ENCODE assay signal across 1 cellular context in the genomic region with DNA sequence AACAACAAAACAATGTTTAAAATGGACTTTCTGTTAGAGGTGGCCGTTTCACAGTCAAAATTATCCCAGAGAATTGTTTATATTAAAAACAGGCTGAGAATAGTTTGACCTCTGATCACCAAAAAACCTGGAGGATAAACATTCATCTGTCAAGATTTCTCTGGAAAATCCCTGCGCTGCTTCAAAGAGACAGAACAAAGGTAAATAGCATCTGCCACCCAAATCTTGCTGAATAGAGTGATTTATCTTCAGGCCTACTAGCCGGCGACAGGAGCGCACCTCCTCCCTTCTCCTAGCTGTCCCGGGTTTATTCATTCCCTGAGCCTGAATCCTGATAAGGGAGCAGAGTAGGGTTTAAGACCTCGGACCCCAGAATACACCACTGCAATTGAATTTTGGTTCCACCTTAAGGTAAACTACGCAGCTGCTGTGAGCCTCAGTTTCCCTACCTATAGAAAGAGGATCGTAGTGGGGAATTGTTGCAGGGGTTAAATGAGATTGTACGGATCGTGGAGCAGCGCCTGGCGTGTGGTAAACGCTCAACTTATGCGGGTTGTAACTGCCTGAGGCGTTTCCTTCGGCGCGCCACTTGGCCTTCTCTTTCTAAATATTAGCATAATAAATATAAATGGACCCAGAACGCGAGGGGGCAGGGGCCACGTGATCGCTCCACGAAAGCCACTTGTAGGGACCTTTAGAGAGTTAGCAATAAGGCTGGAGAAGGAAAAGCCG.
TF ChIP-seq lines count a peak whose summit lies in the region.

No MANE protein-coding gene starts in this region.

TF ChIP-seq in K562, 482 proteins besides CTCF, POLR2A, EP300 and RAD21 (continued from another document):
- TF ChIP-seq ZFX (CRISPR knock-in tag; IDR thresholded peaks at IDR 0.05) = peak; percentile 73
- peak; percentile 46; the same call in 1 of the 2 replicates for TF ChIP-seq RNF2 (IDR thresholded peaks at IDR 0.05)
- TF ChIP-seq, protein P1, sequence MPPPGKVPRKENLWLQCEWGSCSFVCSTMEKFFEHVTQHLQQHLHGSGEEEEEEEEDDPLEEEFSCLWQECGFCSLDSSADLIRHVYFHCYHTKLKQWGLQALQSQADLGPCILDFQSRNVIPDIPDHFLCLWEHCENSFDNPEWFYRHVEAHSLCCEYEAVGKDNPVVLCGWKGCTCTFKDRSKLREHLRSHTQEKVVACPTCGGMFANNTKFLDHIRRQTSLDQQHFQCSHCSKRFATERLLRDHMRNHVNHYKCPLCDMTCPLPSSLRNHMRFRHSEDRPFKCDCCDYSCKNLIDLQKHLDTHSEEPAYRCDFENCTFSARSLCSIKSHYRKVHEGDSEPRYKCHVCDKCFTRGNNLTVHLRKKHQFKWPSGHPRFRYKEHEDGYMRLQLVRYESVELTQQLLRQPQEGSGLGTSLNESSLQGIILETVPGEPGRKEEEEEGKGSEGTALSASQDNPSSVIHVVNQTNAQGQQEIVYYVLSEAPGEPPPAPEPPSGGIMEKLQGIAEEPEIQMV (tag; conservative IDR thresholded peaks at IDR 0.05; ENCODE audit: low read depth) = no peak
- peak; percentile 78 for TF ChIP-seq C11orf30 (IDR thresholded peaks at IDR 0.05; ENCODE audit: low read depth)
- TF ChIP-seq ZNF274 (IDR thresholded peaks at IDR 0.05; ENCODE audit: borderline replicate concordance, low read depth, low read length) = no peak
- TF ChIP-seq FOXJ2 (tag; IDR thresholded peaks at IDR 0.05) = no peak
- TF ChIP-seq NFIX (CRISPR knock-in tag; IDR thresholded peaks at IDR 0.05; ENCODE audit: low read depth) = no peak
- TF ChIP-seq HMG20A (CRISPR knock-in tag; conservative IDR thresholded peaks at IDR 0.05) = no peak
- TF ChIP-seq ZEB2 (IDR thresholded peaks at IDR 0.05) = peak; percentile 70; the same call in 1 of the 2 replicates
- peak; percentile 25 for TF ChIP-seq KDM5B (IDR thresholded peaks at IDR 0.05; ENCODE audit: insufficient replicate concordance, low read depth, low read length)
- TF ChIP-seq, protein P2, sequence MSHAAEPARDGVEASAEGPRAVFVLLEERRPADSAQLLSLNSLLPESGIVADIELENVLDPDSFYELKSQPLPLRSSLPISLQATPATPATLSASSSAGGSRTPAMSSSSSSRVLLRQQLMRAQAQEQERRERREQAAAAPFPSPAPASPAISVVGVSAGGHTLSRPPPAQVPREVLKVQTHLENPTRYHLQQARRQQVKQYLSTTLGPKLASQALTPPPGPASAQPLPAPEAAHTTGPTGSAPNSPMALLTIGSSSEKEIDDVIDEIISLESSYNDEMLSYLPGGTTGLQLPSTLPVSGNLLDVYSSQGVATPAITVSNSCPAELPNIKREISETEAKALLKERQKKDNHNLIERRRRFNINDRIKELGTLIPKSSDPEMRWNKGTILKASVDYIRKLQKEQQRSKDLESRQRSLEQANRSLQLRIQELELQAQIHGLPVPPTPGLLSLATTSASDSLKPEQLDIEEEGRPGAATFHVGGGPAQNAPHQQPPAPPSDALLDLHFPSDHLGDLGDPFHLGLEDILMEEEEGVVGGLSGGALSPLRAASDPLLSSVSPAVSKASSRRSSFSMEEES (CRISPR knock-in tag; IDR thresholded peaks at IDR 0.05) = peak; percentile 65
- TF ChIP-seq, protein P3, sequence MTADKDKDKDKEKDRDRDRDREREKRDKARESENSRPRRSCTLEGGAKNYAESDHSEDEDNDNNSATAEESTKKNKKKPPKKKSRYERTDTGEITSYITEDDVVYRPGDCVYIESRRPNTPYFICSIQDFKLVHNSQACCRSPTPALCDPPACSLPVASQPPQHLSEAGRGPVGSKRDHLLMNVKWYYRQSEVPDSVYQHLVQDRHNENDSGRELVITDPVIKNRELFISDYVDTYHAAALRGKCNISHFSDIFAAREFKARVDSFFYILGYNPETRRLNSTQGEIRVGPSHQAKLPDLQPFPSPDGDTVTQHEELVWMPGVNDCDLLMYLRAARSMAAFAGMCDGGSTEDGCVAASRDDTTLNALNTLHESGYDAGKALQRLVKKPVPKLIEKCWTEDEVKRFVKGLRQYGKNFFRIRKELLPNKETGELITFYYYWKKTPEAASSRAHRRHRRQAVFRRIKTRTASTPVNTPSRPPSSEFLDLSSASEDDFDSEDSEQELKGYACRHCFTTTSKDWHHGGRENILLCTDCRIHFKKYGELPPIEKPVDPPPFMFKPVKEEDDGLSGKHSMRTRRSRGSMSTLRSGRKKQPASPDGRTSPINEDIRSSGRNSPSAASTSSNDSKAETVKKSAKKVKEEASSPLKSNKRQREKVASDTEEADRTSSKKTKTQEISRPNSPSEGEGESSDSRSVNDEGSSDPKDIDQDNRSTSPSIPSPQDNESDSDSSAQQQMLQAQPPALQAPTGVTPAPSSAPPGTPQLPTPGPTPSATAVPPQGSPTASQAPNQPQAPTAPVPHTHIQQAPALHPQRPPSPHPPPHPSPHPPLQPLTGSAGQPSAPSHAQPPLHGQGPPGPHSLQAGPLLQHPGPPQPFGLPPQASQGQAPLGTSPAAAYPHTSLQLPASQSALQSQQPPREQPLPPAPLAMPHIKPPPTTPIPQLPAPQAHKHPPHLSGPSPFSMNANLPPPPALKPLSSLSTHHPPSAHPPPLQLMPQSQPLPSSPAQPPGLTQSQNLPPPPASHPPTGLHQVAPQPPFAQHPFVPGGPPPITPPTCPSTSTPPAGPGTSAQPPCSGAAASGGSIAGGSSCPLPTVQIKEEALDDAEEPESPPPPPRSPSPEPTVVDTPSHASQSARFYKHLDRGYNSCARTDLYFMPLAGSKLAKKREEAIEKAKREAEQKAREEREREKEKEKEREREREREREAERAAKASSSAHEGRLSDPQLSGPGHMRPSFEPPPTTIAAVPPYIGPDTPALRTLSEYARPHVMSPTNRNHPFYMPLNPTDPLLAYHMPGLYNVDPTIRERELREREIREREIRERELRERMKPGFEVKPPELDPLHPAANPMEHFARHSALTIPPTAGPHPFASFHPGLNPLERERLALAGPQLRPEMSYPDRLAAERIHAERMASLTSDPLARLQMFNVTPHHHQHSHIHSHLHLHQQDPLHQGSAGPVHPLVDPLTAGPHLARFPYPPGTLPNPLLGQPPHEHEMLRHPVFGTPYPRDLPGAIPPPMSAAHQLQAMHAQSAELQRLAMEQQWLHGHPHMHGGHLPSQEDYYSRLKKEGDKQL (CRISPR knock-in tag; IDR thresholded peaks at IDR 0.05; ENCODE audit: borderline replicate concordance) = no peak
- TF ChIP-seq GABPB1 (CRISPR knock-in tag; IDR thresholded peaks at IDR 0.05) = 0 out of 2 replicates have a peak, but pooled peaks have one; percentile 11
- TF ChIP-seq TAF15 (IDR thresholded peaks at IDR 0.05; ENCODE audit: low read depth, low read length) = no peak
- TF ChIP-seq DPF2 (IDR thresholded peaks at IDR 0.05) = peak; percentile 49
- TF ChIP-seq ZNF24 (IDR thresholded peaks at IDR 0.05) = peak; percentile 56; the same call in 1 of the 2 replicates
- no peak for TF ChIP-seq PCBP1 (IDR thresholded peaks at IDR 0.05; ENCODE audit: low read depth, low read length, poor library complexity, severe bottlenecking)
- TF ChIP-seq, protein P4, sequence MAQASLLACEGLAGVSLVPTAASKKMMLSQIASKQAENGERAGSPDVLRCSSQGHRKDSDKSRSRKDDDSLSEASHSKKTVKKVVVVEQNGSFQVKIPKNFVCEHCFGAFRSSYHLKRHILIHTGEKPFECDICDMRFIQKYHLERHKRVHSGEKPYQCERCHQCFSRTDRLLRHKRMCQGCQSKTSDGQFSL (CRISPR knock-in tag; IDR thresholded peaks at IDR 0.05) = no peak
- TF ChIP-seq, protein P4 (tag; IDR thresholded peaks at IDR 0.05) = no peak; a peak in 1 of 4 replicates
- TF ChIP-seq CBFA2T2 (conservative IDR thresholded peaks at IDR 0.05) = no peak
- TF ChIP-seq WHSC1 (IDR thresholded peaks at IDR 0.05; ENCODE audit: low read length) = no peak
- no peak for TF ChIP-seq SRSF3 (IDR thresholded peaks at IDR 0.05; ENCODE audit: insufficient read depth, low read length)
- TF ChIP-seq CREB1 (IDR thresholded peaks at IDR 0.05) = no peak; the same call in none of the 2 replicates
- no peak for TF ChIP-seq CREB1 (CRISPR knock-in tag; IDR thresholded peaks at IDR 0.05)
- TF ChIP-seq ASH1L (IDR thresholded peaks at IDR 0.05; ENCODE audit: borderline replicate concordance, low read depth, partially characterized antibody) = no peak
- no peak for TF ChIP-seq MEF2A (IDR thresholded peaks at IDR 0.05; ENCODE audit: control insufficient read depth, low read depth, low read length)
- TF ChIP-seq EHMT2 (IDR thresholded peaks at IDR 0.05) = no peak
- TF ChIP-seq ZFP30 (CRISPR knock-in tag; IDR thresholded peaks at IDR 0.05; ENCODE audit: borderline replicate concordance) = no peak
- no peak for TF ChIP-seq MXI1 (IDR thresholded peaks at IDR 0.05; ENCODE audit: low read depth, low read length)
- no peak for TF ChIP-seq ZBTB7A (IDR thresholded peaks at IDR 0.05; ENCODE audit: borderline replicate concordance, control insufficient read depth, low read depth, low read length)
- TF ChIP-seq ZNF586 (CRISPR knock-in tag; conservative IDR thresholded peaks at IDR 0.05) = no peak
- TF ChIP-seq TEAD1 (CRISPR knock-in tag; IDR thresholded peaks at IDR 0.05) = 0 out of 4 replicates have a peak, but pooled peaks of 1 of the 2 experiments have one; percentile 60
- TF ChIP-seq, protein P5, sequence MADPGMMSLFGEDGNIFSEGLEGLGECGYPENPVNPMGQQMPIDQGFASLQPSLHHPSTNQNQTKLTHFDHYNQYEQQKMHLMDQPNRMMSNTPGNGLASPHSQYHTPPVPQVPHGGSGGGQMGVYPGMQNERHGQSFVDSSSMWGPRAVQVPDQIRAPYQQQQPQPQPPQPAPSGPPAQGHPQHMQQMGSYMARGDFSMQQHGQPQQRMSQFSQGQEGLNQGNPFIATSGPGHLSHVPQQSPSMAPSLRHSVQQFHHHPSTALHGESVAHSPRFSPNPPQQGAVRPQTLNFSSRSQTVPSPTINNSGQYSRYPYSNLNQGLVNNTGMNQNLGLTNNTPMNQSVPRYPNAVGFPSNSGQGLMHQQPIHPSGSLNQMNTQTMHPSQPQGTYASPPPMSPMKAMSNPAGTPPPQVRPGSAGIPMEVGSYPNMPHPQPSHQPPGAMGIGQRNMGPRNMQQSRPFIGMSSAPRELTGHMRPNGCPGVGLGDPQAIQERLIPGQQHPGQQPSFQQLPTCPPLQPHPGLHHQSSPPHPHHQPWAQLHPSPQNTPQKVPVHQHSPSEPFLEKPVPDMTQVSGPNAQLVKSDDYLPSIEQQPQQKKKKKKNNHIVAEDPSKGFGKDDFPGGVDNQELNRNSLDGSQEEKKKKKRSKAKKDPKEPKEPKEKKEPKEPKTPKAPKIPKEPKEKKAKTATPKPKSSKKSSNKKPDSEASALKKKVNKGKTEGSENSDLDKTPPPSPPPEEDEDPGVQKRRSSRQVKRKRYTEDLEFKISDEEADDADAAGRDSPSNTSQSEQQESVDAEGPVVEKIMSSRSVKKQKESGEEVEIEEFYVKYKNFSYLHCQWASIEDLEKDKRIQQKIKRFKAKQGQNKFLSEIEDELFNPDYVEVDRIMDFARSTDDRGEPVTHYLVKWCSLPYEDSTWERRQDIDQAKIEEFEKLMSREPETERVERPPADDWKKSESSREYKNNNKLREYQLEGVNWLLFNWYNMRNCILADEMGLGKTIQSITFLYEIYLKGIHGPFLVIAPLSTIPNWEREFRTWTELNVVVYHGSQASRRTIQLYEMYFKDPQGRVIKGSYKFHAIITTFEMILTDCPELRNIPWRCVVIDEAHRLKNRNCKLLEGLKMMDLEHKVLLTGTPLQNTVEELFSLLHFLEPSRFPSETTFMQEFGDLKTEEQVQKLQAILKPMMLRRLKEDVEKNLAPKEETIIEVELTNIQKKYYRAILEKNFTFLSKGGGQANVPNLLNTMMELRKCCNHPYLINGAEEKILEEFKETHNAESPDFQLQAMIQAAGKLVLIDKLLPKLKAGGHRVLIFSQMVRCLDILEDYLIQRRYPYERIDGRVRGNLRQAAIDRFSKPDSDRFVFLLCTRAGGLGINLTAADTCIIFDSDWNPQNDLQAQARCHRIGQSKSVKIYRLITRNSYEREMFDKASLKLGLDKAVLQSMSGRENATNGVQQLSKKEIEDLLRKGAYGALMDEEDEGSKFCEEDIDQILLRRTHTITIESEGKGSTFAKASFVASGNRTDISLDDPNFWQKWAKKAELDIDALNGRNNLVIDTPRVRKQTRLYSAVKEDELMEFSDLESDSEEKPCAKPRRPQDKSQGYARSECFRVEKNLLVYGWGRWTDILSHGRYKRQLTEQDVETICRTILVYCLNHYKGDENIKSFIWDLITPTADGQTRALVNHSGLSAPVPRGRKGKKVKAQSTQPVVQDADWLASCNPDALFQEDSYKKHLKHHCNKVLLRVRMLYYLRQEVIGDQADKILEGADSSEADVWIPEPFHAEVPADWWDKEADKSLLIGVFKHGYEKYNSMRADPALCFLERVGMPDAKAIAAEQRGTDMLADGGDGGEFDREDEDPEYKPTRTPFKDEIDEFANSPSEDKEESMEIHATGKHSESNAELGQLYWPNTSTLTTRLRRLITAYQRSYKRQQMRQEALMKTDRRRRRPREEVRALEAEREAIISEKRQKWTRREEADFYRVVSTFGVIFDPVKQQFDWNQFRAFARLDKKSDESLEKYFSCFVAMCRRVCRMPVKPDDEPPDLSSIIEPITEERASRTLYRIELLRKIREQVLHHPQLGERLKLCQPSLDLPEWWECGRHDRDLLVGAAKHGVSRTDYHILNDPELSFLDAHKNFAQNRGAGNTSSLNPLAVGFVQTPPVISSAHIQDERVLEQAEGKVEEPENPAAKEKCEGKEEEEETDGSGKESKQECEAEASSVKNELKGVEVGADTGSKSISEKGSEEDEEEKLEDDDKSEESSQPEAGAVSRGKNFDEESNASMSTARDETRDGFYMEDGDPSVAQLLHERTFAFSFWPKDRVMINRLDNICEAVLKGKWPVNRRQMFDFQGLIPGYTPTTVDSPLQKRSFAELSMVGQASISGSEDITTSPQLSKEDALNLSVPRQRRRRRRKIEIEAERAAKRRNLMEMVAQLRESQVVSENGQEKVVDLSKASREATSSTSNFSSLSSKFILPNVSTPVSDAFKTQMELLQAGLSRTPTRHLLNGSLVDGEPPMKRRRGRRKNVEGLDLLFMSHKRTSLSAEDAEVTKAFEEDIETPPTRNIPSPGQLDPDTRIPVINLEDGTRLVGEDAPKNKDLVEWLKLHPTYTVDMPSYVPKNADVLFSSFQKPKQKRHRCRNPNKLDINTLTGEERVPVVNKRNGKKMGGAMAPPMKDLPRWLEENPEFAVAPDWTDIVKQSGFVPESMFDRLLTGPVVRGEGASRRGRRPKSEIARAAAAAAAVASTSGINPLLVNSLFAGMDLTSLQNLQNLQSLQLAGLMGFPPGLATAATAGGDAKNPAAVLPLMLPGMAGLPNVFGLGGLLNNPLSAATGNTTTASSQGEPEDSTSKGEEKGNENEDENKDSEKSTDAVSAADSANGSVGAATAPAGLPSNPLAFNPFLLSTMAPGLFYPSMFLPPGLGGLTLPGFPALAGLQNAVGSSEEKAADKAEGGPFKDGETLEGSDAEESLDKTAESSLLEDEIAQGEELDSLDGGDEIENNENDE (IDR thresholded peaks at IDR 0.05; ENCODE audit: low read depth, low read length) = no peak
- TF ChIP-seq NR1H2 (CRISPR knock-in tag; IDR thresholded peaks at IDR 0.05) = no peak
- TF ChIP-seq XRCC5 (IDR thresholded peaks at IDR 0.05; ENCODE audit: low read depth, low read length) = no peak
- TF ChIP-seq POLR2B (IDR thresholded peaks at IDR 0.05; ENCODE audit: low read depth, partially characterized antibody) = peak; percentile 25
- no peak for TF ChIP-seq NR2C1 (IDR thresholded peaks at IDR 0.05)
- peak; percentile 56; the same call in 1 of the 2 replicates for TF ChIP-seq NR2C1 (tag; IDR thresholded peaks at IDR 0.05)
- TF ChIP-seq SMAD4 (CRISPR knock-in tag; conservative IDR thresholded peaks at IDR 0.05) = no peak
